8 cellular contexts compared by ENCODE assay signal in the genomic region with DNA sequence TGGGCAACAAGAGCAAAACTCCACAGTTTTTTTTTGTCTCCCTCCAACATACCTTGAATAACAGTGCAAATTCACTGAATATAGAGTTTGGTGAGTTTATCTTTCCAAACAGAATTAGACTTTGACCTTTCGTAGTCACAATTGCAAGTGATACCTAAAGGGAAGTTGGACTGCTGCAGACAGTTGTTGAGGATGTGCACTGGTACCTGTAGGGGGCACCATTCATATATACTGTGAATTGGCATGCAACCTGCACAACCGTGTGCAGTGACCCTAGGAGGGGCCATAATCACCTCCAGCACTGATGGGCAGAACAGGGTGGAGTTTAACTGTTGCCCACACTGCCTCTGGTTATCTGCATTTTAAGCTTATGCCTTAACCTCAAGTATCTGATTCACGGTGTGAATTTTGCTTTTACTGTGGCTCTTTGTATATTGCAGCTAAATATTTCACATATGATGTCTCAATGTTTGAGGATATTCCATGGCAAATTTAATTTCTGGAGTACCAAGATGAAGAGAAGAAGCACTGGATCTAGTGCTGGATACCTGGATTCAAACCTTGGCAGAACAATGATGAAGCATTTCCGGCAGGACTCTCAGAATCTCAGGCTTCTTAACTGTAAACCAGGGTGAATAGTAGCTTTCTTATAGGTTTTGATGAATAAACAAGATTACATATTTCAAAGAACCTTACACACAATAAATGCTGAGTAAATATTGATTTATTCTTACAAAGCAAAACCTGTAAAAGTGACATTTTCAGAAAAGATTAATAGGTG.
DNase-seq lines count a peak whose midpoint lies in the region; ATAC-seq and TF ChIP-seq lines count a peak whose summit lies in the region.

No MANE protein-coding gene starts in this region.

- no peaks in the 10 kb centered on the region for H3K9me3 ChIP-seq in effector memory CD4-positive, alpha-beta T cell (ENCODE audit: control insufficient read depth, low read length)

- no peaks in the 10 kb centered on the region for H3K36me3 ChIP-seq in effector memory CD4-positive, alpha-beta T cell (ENCODE audit: control insufficient read depth, insufficient read depth, low read length)

- no peaks in the 10 kb centered on the region for H3K27me3 ChIP-seq in effector memory CD4-positive, alpha-beta T cell (replicated peaks; ENCODE audit: control insufficient read depth, insufficient read depth, low read length, poor library complexity, severe bottlenecking)

- TF ChIP-seq CTCF in fibroblast of the aortic adventitia (IDR thresholded peaks at IDR 0.05; ENCODE audit: insufficient read depth, low read length): peak; percentile 26

- no peaks in the 10 kb centered on the region for H3K4me1 ChIP-seq in effector memory CD4-positive, alpha-beta T cell (ENCODE audit: control insufficient read depth, insufficient read depth, low read length, poor library complexity, severe bottlenecking)

- DNase-seq in NCI-H1417 (lab: John Stamatoyannopoulos, UW) (peak in 2 of 3 experiments; percentile 7 to 25), NCI-H1417 treated with DMSO at 0.1 percent for 48 hours (lab: John Stamatoyannopoulos, UW) (no peak), NOMO-1 (lab: John Stamatoyannopoulos, UW; ENCODE audit: unreplicated experiment in 2 of 2) (peak; percentile 36 to 39), fibroblast of the aortic adventitia (ENCODE audit: low read depth) (peak; percentile 33), HuH-7.5 (ENCODE audit: low spot score) (no peak), NCI-H1092 (lab: John Stamatoyannopoulos, UW) (no peak)
- DNase-seq in effector memory CD4-positive, alpha-beta T cell: no peak

- no peak overlapping the region for H3K4me3 ChIP-seq in fibroblast of the aortic adventitia (ENCODE audit: low read depth, low read length)
- H3K4me3 ChIP-seq in effector memory CD4-positive, alpha-beta T cell (ENCODE audit: insufficient read depth, low read depth, low read length, poor library complexity, severe bottlenecking): no peak overlapping the region

- peak; percentile 64 for ATAC-seq in GM21619 (IDR thresholded peaks at IDR 0.05; ENCODE audit: unreplicated experiment)

- no peak overlapping the region for H3K27ac ChIP-seq in effector memory CD4-positive, alpha-beta T cell (ENCODE audit: insufficient read depth, low read length, poor library complexity, severe bottlenecking)

Comparison
In these comparisons a context has a peak if more than half of its experiments do, and no peak if none do; other contexts are left out.
1. DNase-seq: peak in NCI-H1417 (2 of 3), NOMO-1 (2 of 2) and fibroblast of the aortic adventitia (single experiment); none in NCI-H1417 treated with DMSO at 0.1 percent for 48 hours (single experiment), HuH-7.5 (single experiment), NCI-H1092 (single experiment) and effector memory CD4-positive, alpha-beta T cell (0 of 3).